8 cellular contexts compared by ENCODE assay signal in the genomic region with DNA sequence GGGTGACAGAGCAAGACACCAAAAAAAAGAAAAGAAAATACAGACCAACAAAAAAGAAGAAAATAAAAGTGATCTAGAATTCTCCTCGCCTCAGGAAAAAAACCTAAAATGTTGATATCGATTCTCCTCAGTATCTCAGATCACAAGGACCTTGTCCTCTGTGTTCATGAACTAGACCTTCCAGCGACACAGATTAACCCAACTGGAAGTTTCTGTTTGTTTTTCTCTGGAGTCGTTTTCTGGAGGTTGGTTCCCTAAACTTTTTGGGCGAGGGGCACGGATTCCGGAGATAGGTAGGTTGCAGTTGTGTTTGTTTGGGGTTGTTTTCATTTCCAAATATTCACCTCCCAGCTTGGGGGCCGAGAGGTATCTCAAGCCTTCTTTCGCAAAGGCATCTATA. TPM values are rescaled to one million over a fixed set of nuclear protein-coding genes. Genes with fewer than 3 reads are reported as not detected.
DNase-seq lines count a peak whose midpoint lies in the region; ATAC-seq, FAIRE-seq and TF ChIP-seq lines count a peak whose summit lies in the region.

No MANE protein-coding gene starts in this region.

- no peaks in the 10 kb centered on the region for H3K79me1 ChIP-seq in H1 (ENCODE audit: low read depth, low read length)

- no peak for TF ChIP-seq CTCF in H1 (IDR thresholded peaks at IDR 0.05; ENCODE audit: control extremely low read depth in 1 of 3, insufficient read depth in 1 of 3, low read depth in 1 of 3, low read length in 3 of 3)
- TF ChIP-seq CTCF in neutrophil (IDR thresholded peaks at IDR 0.05) = no peak

- no peak overlapping the region for H3K23ac ChIP-seq in H1 (ENCODE audit: insufficient read length)

- no peak for DNase-seq in Karpas-422
- DNase-seq in H1 (ENCODE audit: low read depth in 1 of 2, low spot score in 2 of 2) = no peak
- no peak for DNase-seq in cerebellar nuclear complex (lab: John Stamatoyannopoulos, UW)
- no peak for DNase-seq in ACHN

- WGBS in H1 (ENCODE audit: extremely low coverage in 1 of 2, insufficient coverage in 1 of 2, insufficient read length in 1 of 2, insufficient replicate concordance in 2 of 2, low coverage in 1 of 2, low lambda C conversion rate in 2 of 2, missing lambda C conversion rate in 1 of 2), 2 experiments = 42% methylated on average over 9 of the region's 9 CpGs; no CpG with 5 or more reads in 1 of the 2 experiments

- H3K27ac ChIP-seq in BLaER1 = no peak overlapping the region
- no peak overlapping the region for H3K27ac ChIP-seq in Karpas-422 (ENCODE audit: low read length)
- no peak overlapping the region for H3K27ac ChIP-seq in H1 (ENCODE audit: low read depth, low read length)
- H3K27ac ChIP-seq in neutrophil = no peak overlapping the region

- H4K91ac ChIP-seq in H1 (replicated peaks; ENCODE audit: insufficient read length, low read length) = no peak overlapping the region

- H3K79me2 ChIP-seq in Karpas-422 (ENCODE audit: low read length) = peaks cover 36% of the 10 kb centered on the region
- H3K79me2 ChIP-seq in H1 (ENCODE audit: control insufficient read depth in 1 of 2, insufficient read depth in 2 of 2, low read length in 2 of 2) = peaks cover 8 to 16% of the 10 kb centered on the region in 2 experiments; a peak in 3 of 4 replicates

- H3K9me3 ChIP-seq in BLaER1 (0 out of 2 replicates have a peak, but pooled peaks cover 8% of the 10 kb centered on the region), Karpas-422 (ENCODE audit: low read length) (no peaks in the 10 kb centered on the region), H1 (ENCODE audit: insufficient read depth in 2 of 2, low read depth in 1 of 2, low read length in 1 of 2) (no peaks in the 10 kb centered on the region), neutrophil (no peaks in the 10 kb centered on the region)

- no peaks in the 10 kb centered on the region for H3K9me2 ChIP-seq in Karpas-422 (replicated peaks; ENCODE audit: insufficient read depth, low read length)

- H3K56ac ChIP-seq in H1 (replicated peaks; ENCODE audit: insufficient read length, low read depth, low read length) = no peak overlapping the region

- in situ Hi-C loops in ACHN (cut with HindIII; ENCODE audit: low pct_ligation_motif_present, low pct_unique_long_range_greater_than_20kb, low sequenced_read_pairs) = no loop called here

- H3K23me2 ChIP-seq in H1 (ENCODE audit: low read depth, low read length) = peaks cover 3% of the 10 kb centered on the region

- ATAC-seq in GM19035 (IDR thresholded peaks at IDR 0.05; ENCODE audit: unreplicated experiment) = no peak
- ATAC-seq in GM18870 (IDR thresholded peaks at IDR 0.05; ENCODE audit: unreplicated experiment) = no peak

- POLR2A ChIA-PET in H1 (lab: Charles Lee; ENCODE audit: partially characterized antibody) = interaction anchor here (0.7 to 9.0 kb wide), 8 partner anchors 9 to 360 kb away, joined by 3 to 113 read pairs (median 4); partner anchors contain the start of gene SUDS3

- no peak overlapping the region for H2BK12ac ChIP-seq in H1 (ENCODE audit: low read depth, low read length)

- no peak overlapping the region for H4K5ac ChIP-seq in H1 (ENCODE audit: insufficient read length, low read depth, low read length)

- H3K14ac ChIP-seq in H1 (ENCODE audit: insufficient read length) = no peak overlapping the region

- H2AFZ ChIP-seq in Karpas-422 (ENCODE audit: low read length) = no peak overlapping the region
- H2AFZ ChIP-seq in H1 (ENCODE audit: low read length) = peak overlapping the region; percentile 47; the same call in 1 of the 2 replicates

- no peak overlapping the region for H3K18ac ChIP-seq in H1 (ENCODE audit: extremely low read depth, low read length)

- H3K9ac ChIP-seq in BLaER1 (peak overlapping the region; percentile 94; the same call in 1 of the 2 replicates), Karpas-422 (ENCODE audit: low read length) (peak overlapping the region; percentile 84), H1 (replicated peaks in 1 of 4; ENCODE audit: extremely low read depth in 1 of 4, low read depth in 3 of 4, low read length in 3 of 4) (no peak overlapping the region)

- no peak overlapping the region for H3K4ac ChIP-seq in H1 (replicated peaks; ENCODE audit: insufficient read length, low read depth, low read length)

- no peak for TF ChIP-seq EP300 in H1 (IDR thresholded peaks at IDR 0.05; ENCODE audit: borderline replicate concordance in 1 of 2, low read depth in 2 of 2, low read length in 2 of 2)

- no peak overlapping the region for H2BK120ac ChIP-seq in H1 (replicated peaks; ENCODE audit: low read depth, low read length)

- H2BK15ac ChIP-seq in H1 (ENCODE audit: low read length) = no peak overlapping the region

- no peak for TF ChIP-seq POLR2A in H1 (IDR thresholded peaks at IDR 0.05; ENCODE audit: control extremely low read depth in 1 of 2, low read depth in 2 of 2, low read length in 2 of 2)

- H2BK5ac ChIP-seq in H1 (ENCODE audit: low read depth, low read length) = no peak overlapping the region

- H3K27me3 ChIP-seq in BLaER1 (no peaks in the 10 kb centered on the region), Karpas-422 (ENCODE audit: low read length) (no peaks in the 10 kb centered on the region), H1 (replicated peaks in 1 of 4; ENCODE audit: control insufficient read depth in 3 of 4, extremely low read depth in 1 of 4, insufficient read depth in 3 of 4, low read length in 3 of 4) (no peaks in the 10 kb centered on the region), neutrophil (peaks cover 11% of the 10 kb centered on the region)

- peak overlapping the region; percentile 93 for H3K4me2 ChIP-seq in BLaER1
- H3K4me2 ChIP-seq in Karpas-422 (ENCODE audit: low read depth, low read length, poor library complexity, severe bottlenecking) = peak overlapping the region; percentile 79
- H3K4me2 ChIP-seq in H1 (ENCODE audit: insufficient read depth in 1 of 2, low read depth in 2 of 2, low read length in 2 of 2) = peak overlapping the region; percentile 75 to 84

- no peak overlapping the region for H4K8ac ChIP-seq in H1 (ENCODE audit: extremely low read depth, insufficient read depth, low read length)

- H3K36me3 ChIP-seq in BLaER1 (peaks cover 26% of the 10 kb centered on the region), Karpas-422 (ENCODE audit: insufficient read depth, low read length) (peaks cover 26% of the 10 kb centered on the region), H1 (ENCODE audit: control insufficient read depth in 2 of 4, insufficient read depth in 4 of 4, low read length in 3 of 4) (peaks cover 8 to 23% (median 19%) of the 10 kb centered on the region in 4 experiments), neutrophil (peaks cover 20% of the 10 kb centered on the region)

- H3K4me3 ChIP-seq in BLaER1 (peak overlapping the region; percentile 94), Karpas-422 (ENCODE audit: low read length) (peak overlapping the region; percentile 89; the same call in 1 of the 2 replicates), H1 (ENCODE audit: extremely low read depth in 1 of 4, insufficient read depth in 2 of 4, low read depth in 3 of 4, low read length in 4 of 4) (peak overlapping the region in 2 of 4 experiments; percentile 15 to 70; a peak in 4 of 8 replicates), neutrophil (ENCODE audit: low read depth in 1 of 2, low read length in 1 of 2) (peak overlapping the region; percentile 82 to 95)

- FAIRE-seq in H1 (lab: Jason Lieb, UNC) = no peak

- TF ChIP-seq RAD21 in H1 (IDR thresholded peaks at IDR 0.05 in 1 of 2, conservative IDR thresholded peaks at IDR 0.05 in 1 of 2; ENCODE audit: low read depth in 2 of 2, low read length in 2 of 2) = no peak

- CTCF ChIA-PET in H1 (lab: Charles Lee; ENCODE audit: partially characterized antibody) = interaction anchor here (0.6 to 2.9 kb wide), 5 partner anchors 31 to 396 kb away, joined by 3 to 16 read pairs (median 3); no protein-coding TSS in a partner anchor

- no peak overlapping the region for H2AK5ac ChIP-seq in H1 (ENCODE audit: low read depth, low read length)

- H4K20me1 ChIP-seq in BLaER1 (no peaks in the 10 kb centered on the region), Karpas-422 (ENCODE audit: insufficient read depth, low read depth, low read length) (no peaks in the 10 kb centered on the region), H1 (replicated peaks in 1 of 2; ENCODE audit: control insufficient read depth in 1 of 2, insufficient read depth in 2 of 2, low read length in 2 of 2) (no peaks in the 10 kb centered on the region)

- H3K4me1 ChIP-seq in BLaER1 (peaks cover 37% of the 10 kb centered on the region), Karpas-422 (ENCODE audit: low read length) (peaks cover 17% of the 10 kb centered on the region), H1 (replicated peaks in 1 of 4; ENCODE audit: control insufficient read depth in 3 of 4, insufficient read depth in 4 of 4, low read length in 3 of 4) (no peaks in the 10 kb centered on the region; a peak in 1 of 7 replicates), neutrophil (ENCODE audit: control insufficient read depth in 1 of 2, insufficient read depth in 1 of 2, low read depth in 1 of 2, low read length in 1 of 2) (peaks cover 11 to 14% of the 10 kb centered on the region in 2 experiments)

- H2BK20ac ChIP-seq in H1 (ENCODE audit: low read length) = no peak overlapping the region

RNA-seq across cellular contexts. Expression of gene RFC5, which starts 0.6 kb away (rescaled TPM):
- 28.7 and 41.1 TPM in 2 replicates for total RNA-seq in Karpas-422 (2014; rRNA removed; shearing (Covaris generic); ENCODE audit: low replicate concordance)
- total RNA-seq in H1 (2021; fragmentation: NEBNext Ultra II Directional; extraction: Animal tissue kit (Norgen Biotek cat#: 25700)) = 34.4 and 35.5 TPM in 2 replicates
- 40.6 and 40.9 TPM in 2 replicates for polyA plus RNA-seq in H1 (2011; rRNA removed)
- 40.8 TPM for polyA plus RNA-seq in H1 (2011; cell fraction: cytosol; rRNA removed)
- 58.1 TPM for polyA plus RNA-seq in H1 (2011; cell fraction: nucleus; rRNA removed)
- polyA plus RNA-seq in H1 (2012, experiment 1 of 2) = 38.0 to 43.0 TPM (median 40.0 TPM) in 4 replicates
- polyA plus RNA-seq in H1 (2012, experiment 2 of 2) = 23.9 TPM
- 33.4 TPM for polyA plus RNA-seq in H1 (2013, experiment 1 of 2)
- polyA plus RNA-seq in H1 (2013, experiment 2 of 2) = 31.8 TPM
- polyA minus RNA-seq in H1 (2011; rRNA and poly(A)+ RNA removed) = 47.8 and 58.0 TPM in 2 replicates
- polyA minus RNA-seq in H1 (2011; cell fraction: cytosol; rRNA and poly(A)+ RNA removed) = 25.5 TPM
- polyA minus RNA-seq in H1 (2011; cell fraction: nucleus; rRNA and poly(A)+ RNA removed) = 32.6 TPM

RNA-seq across cellular contexts. Expression of gene WSB2, which starts 45.0 kb away (rescaled TPM):
- 28.8 and 49.1 TPM in 2 replicates for total RNA-seq in Karpas-422 (2014; rRNA removed; shearing (Covaris generic); ENCODE audit: low replicate concordance)
- total RNA-seq in H1 (2021; fragmentation: NEBNext Ultra II Directional; extraction: Animal tissue kit (Norgen Biotek cat#: 25700)) = 58.2 and 70.0 TPM in 2 replicates
- polyA plus RNA-seq in H1 (2011; rRNA removed) = 47.1 and 47.5 TPM in 2 replicates
- 40.3 TPM for polyA plus RNA-seq in H1 (2011; cell fraction: cytosol; rRNA removed)
- 50.0 TPM for polyA plus RNA-seq in H1 (2011; cell fraction: nucleus; rRNA removed)
- polyA plus RNA-seq in H1 (2012, experiment 1 of 2) = 33.0 to 42.1 TPM (median 37.4 TPM) in 4 replicates
- polyA plus RNA-seq in H1 (2012, experiment 2 of 2) = 23.0 TPM
- polyA plus RNA-seq in H1 (2013, experiment 1 of 2) = 34.9 TPM
- polyA plus RNA-seq in H1 (2013, experiment 2 of 2) = 37.8 TPM
- polyA minus RNA-seq in H1 (2011; rRNA and poly(A)+ RNA removed) = 136 and 154 TPM in 2 replicates
- 60.5 TPM for polyA minus RNA-seq in H1 (2011; cell fraction: cytosol; rRNA and poly(A)+ RNA removed)
- 62.3 TPM for polyA minus RNA-seq in H1 (2011; cell fraction: nucleus; rRNA and poly(A)+ RNA removed)

RNA-seq across cellular contexts. Expression of gene KSR2, which starts 47.2 kb away (rescaled TPM):
- 0.04 TPM in 1 of 2 replicates, not detected in the other for total RNA-seq in Karpas-422 (2014; rRNA removed; shearing (Covaris generic); ENCODE audit: low replicate concordance)
- total RNA-seq in H1 (2021; fragmentation: NEBNext Ultra II Directional; extraction: Animal tissue kit (Norgen Biotek cat#: 25700)) = 2.1 and 2.2 TPM in 2 replicates
- 0.60 and 0.74 TPM in 2 replicates for polyA plus RNA-seq in H1 (2011; rRNA removed)
- polyA plus RNA-seq in H1 (2011; cell fraction: cytosol; rRNA removed) = 0.41 TPM
- 1.2 TPM for polyA plus RNA-seq in H1 (2011; cell fraction: nucleus; rRNA removed)
- 0.76 to 0.96 TPM (median 0.94 TPM) in 4 replicates for polyA plus RNA-seq in H1 (2012, experiment 1 of 2)
- 0.13 TPM for polyA plus RNA-seq in H1 (2012, experiment 2 of 2)
- 0.43 TPM for polyA plus RNA-seq in H1 (2013, experiment 1 of 2)
- 0.40 TPM for polyA plus RNA-seq in H1 (2013, experiment 2 of 2)
- polyA minus RNA-seq in H1 (2011; rRNA and poly(A)+ RNA removed) = 2.5 and 2.7 TPM in 2 replicates
- polyA minus RNA-seq in H1 (2011; cell fraction: cytosol; rRNA and poly(A)+ RNA removed) = 1.9 TPM
- polyA minus RNA-seq in H1 (2011; cell fraction: nucleus; rRNA and poly(A)+ RNA removed) = 2.8 TPM

Comparison
In these comparisons a context has a peak if more than half of its experiments do, and no peak if none do; other contexts are left out.
1. H3K9ac ChIP-seq: peak in BLaER1 (single experiment) and Karpas-422 (single experiment); none in H1 (0 of 4).
2. Peak in every context shown above with its lines, with median percentiles within 50 percentile points of each other: H3K4me2 ChIP-seq.